Comparison of ENCODE assay signal across 8 cellular contexts in the genomic region with DNA sequence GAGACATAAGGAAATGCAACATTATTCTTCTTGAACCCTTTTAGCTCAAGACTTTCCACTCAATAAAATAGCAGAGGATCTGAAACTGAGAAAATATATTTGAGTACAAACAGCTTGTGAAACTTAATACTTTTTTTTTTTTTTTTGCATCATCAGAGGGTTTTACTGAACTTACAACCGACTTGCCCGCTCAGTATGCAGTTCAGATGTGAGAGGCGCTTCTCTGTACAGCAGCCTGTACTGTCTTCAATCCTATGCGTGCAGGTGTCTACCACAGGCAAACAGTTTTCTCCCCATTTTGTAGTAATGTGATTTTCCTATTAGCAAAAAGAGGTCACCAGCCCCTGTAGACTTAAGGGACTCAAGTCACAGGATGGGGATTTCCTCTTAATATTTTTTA. TPM values are rescaled to one million over a fixed set of nuclear protein-coding genes. Genes with fewer than 3 reads are reported as not detected.
DNase-seq lines count a peak whose midpoint lies in the region; ATAC-seq lines count a peak whose summit lies in the region.
"Not testable (repeated sequence)": the region's sequence is repeated elsewhere in the genome, so short reads cannot be mapped to it uniquely, and the experiment has no call there.

No MANE protein-coding gene starts in this region.

- WGBS in GM23248 (ENCODE audit: low coverage in 1 of 2, low lambda C conversion rate in 2 of 2, missing lambda C conversion rate in 2 of 2), 2 experiments, result 97 to 99% methylated on average over 4 of the region's 4 CpGs

- H3K9me3 Mint-ChIP-seq in activated naive CD4-positive, alpha-beta T cell treated with anti-CD3 and anti-CD28 coated beads for 36 hours; stimulated activated memory B cell treated with anti-CD40 and anti-IgM and Interleukin-4, amounts not matched to agents 10 μg/mL and 1 μg/mL and 100 μg/mL, for 72 hours: not testable (repeated sequence)

- in situ Hi-C loops in GM23248 (cut with MboI), result not testable (repeated sequence)

- peak overlapping the region; percentile 43; the same call in 1 of the 2 replicates for H3K4me2 ChIP-seq in BLaER1
- not testable (repeated sequence) for H3K4me2 ChIP-seq in GM23248 (ENCODE audit: unreplicated experiment)

- H3K4me3 ChIP-seq in BLaER1, GM23248: not testable (repeated sequence)

- not testable (repeated sequence) for H2AFZ ChIP-seq in GM23248

- H3K4me1 Mint-ChIP-seq in activated naive CD4-positive, alpha-beta T cell treated with anti-CD3 and anti-CD28 coated beads for 36 hours (ENCODE audit: low read depth); stimulated activated memory B cell treated with anti-CD40 and anti-IgM and Interleukin-4, amounts not matched to agents 10 μg/mL and 1 μg/mL and 100 μg/mL, for 72 hours: not testable (repeated sequence)

- H3K27ac ChIP-seq in BLaER1, result not testable (repeated sequence)
- peak overlapping the region; percentile 52; the same call in 1 of the 2 replicates for H3K27ac ChIP-seq in GM23248

- H3K4me3 Mint-ChIP-seq in activated naive CD4-positive, alpha-beta T cell treated with anti-CD3 and anti-CD28 coated beads for 36 hours; stimulated activated memory B cell treated with anti-CD40 and anti-IgM and Interleukin-4, amounts not matched to agents 10 μg/mL and 1 μg/mL and 100 μg/mL, for 72 hours: not testable (repeated sequence)

- not testable (repeated sequence) for DNase-seq in GM23248; activated naive CD4-positive, alpha-beta T cell treated with anti-CD3 and anti-CD28 coated beads for 36 hours
- DNase-seq in MV-4-11 (lab: John Stamatoyannopoulos, UW) (peak; percentile 49), islet precursor cell (peak; percentile 19)

- H3K27ac Mint-ChIP-seq in activated naive CD4-positive, alpha-beta T cell treated with anti-CD3 and anti-CD28 coated beads for 36 hours, result peak overlapping the region; percentile 23
- not testable (repeated sequence) for H3K27ac Mint-ChIP-seq in stimulated activated memory B cell treated with anti-CD40 and anti-IgM and Interleukin-4, amounts not matched to agents 10 μg/mL and 1 μg/mL and 100 μg/mL, for 72 hours

- peaks cover 30% of the 10 kb centered on the region for H3K4me1 ChIP-seq in BLaER1
- not testable (repeated sequence) for H3K4me1 ChIP-seq in GM23248 (ENCODE audit: insufficient read depth)

- peaks cover 90% of the 10 kb centered on the region for H3F3A ChIP-seq in GM23248 (ENCODE audit: insufficient read depth)

- not testable (repeated sequence) for H3K27me3 Mint-ChIP-seq in activated naive CD4-positive, alpha-beta T cell treated with anti-CD3 and anti-CD28 coated beads for 36 hours (ENCODE audit: low read depth); stimulated activated memory B cell treated with anti-CD40 and anti-IgM and Interleukin-4, amounts not matched to agents 10 μg/mL and 1 μg/mL and 100 μg/mL, for 72 hours

- H3K36me3 Mint-ChIP-seq in activated naive CD4-positive, alpha-beta T cell treated with anti-CD3 and anti-CD28 coated beads for 36 hours (ENCODE audit: low read depth), result peaks cover 17% of the 10 kb centered on the region
- H3K36me3 Mint-ChIP-seq in stimulated activated memory B cell treated with anti-CD40 and anti-IgM and Interleukin-4, amounts not matched to agents 10 μg/mL and 1 μg/mL and 100 μg/mL, for 72 hours, result peaks cover 46% of the 10 kb centered on the region

- H3K9me2 ChIP-seq in GM23248 (ENCODE audit: insufficient read depth), result not testable (repeated sequence)

- H3K79me2 ChIP-seq in GM23248 (ENCODE audit: insufficient read depth), result peaks cover 23% of the 10 kb centered on the region

- CTCF ChIA-PET in activated naive CD4-positive, alpha-beta T cell treated with anti-CD3 and anti-CD28 coated beads for 36 hours (lab: Charles Lee), result not testable (repeated sequence)

- not testable (repeated sequence) for H3K9me3 ChIP-seq in BLaER1; GM23248 (ENCODE audit: low read depth)

- peaks cover 89% of the 10 kb centered on the region for H4K20me1 ChIP-seq in BLaER1
- H4K20me1 ChIP-seq in GM23248 (ENCODE audit: insufficient read depth), result not testable (repeated sequence)

- not testable (repeated sequence) for H3K9ac ChIP-seq in BLaER1, GM23248

- ATAC-seq in GM18519 (IDR thresholded peaks at IDR 0.05; ENCODE audit: low FRiP score, unreplicated experiment), result peak; percentile 52
- peak; percentile 51 for ATAC-seq in HG02973 (IDR thresholded peaks at IDR 0.05; ENCODE audit: unreplicated experiment)
- peak; percentile 59 for ATAC-seq in stimulated activated memory B cell treated with anti-CD40 and anti-IgM and Interleukin-4, amounts not matched to agents 10 μg/mL and 1 μg/mL and 100 μg/mL, for 72 hours

- intact Hi-C loops in activated naive CD4-positive, alpha-beta T cell treated with anti-CD3 and anti-CD28 coated beads for 36 hours (cut with micrococcal nuclease), result not testable (repeated sequence)

- H3K36me3 ChIP-seq in BLaER1 (peaks cover 90% of the 10 kb centered on the region), GM23248 (ENCODE audit: low read depth) (peaks cover 63% of the 10 kb centered on the region)

- H3K27me3 ChIP-seq in BLaER1; GM23248 (replicated peaks; ENCODE audit: insufficient read depth): not testable (repeated sequence)

RNA-seq across cellular contexts. Expression of a gene that starts 46.8 kb away (rescaled TPM):
- 21.9 and 36.5 TPM in 2 replicates for total RNA-seq in GM23248 (2014; rRNA removed; shearing (Covaris generic))
- polyA plus RNA-seq in GM23248 (2016; fragmentation: Nextera tagmentation; extraction: Ambion mirVana), result 6.0 and 6.6 TPM in 2 replicates
- 10 to 100 TPM; 10.1 to 10.8 TPM for total RNA-seq in activated naive CD4-positive, alpha-beta T cell treated with anti-CD3 and anti-CD28 coated beads for 36 hours
